24 cellular contexts compared by ENCODE assay signal in genomic region chr12:128982933-128983332, GRCh38.
"Had no signal": no experiment of that assay in that cellular context is flagged by ENCODE, and none has a peak within 500 bp of the region (broad histone marks: within the 10 kb centered on the region; RNA-seq: fewer than 3 reads in every experiment).

No MANE protein-coding gene starts in this region.

- FAIRE-seq: endometrium, islet of Langerhans, pancreas, small intestine had no signal

- H3K4me1 ChIP-seq: esophagus squamous epithelium, heart right ventricle, left lung, pancreas, right lobe of liver, suprapubic skin, transverse colon, upper lobe of right lung, uterus had no signal

- H3K36me3 Mint-ChIP-seq: natural killer cell had no signal

- H3K27ac Mint-ChIP-seq: effector memory CD8-positive, alpha-beta T cell; natural killer cell; stimulated activated naive CD8-positive, alpha-beta T cell treated with anti-CD3 and anti-CD28 coated beads, Interleukin-15, amount 100 ng/mL, for 72 hours had no signal

- H3K36me3 ChIP-seq: esophagus squamous epithelium, pancreas, right lobe of liver, suprapubic skin, transverse colon, upper lobe of right lung, uterus had no signal

- H3K27ac ChIP-seq: esophagus squamous epithelium, heart right ventricle, left lung, pancreas, right lobe of liver, suprapubic skin, transverse colon, upper lobe of right lung, uterus had no signal

- H3K4me1 Mint-ChIP-seq: natural killer cell; stimulated activated naive CD8-positive, alpha-beta T cell treated with anti-CD3 and anti-CD28 coated beads, Interleukin-15, amount 100 ng/mL, for 72 hours had no signal

- ATAC-seq: effector memory CD8-positive, alpha-beta T cell; heart right ventricle; left cardiac atrium; left lung; natural killer cell; pancreas; right lobe of liver; stimulated activated naive CD8-positive, alpha-beta T cell treated with anti-CD3 and anti-CD28 coated beads, Interleukin-15, amount 100 ng/mL, for 72 hours; upper lobe of right lung had no signal

- H3K27me3 ChIP-seq: right lobe of liver, uterus had no signal

- H3K4me3 Mint-ChIP-seq: effector memory CD8-positive, alpha-beta T cell; natural killer cell; stimulated activated naive CD8-positive, alpha-beta T cell treated with anti-CD3 and anti-CD28 coated beads, Interleukin-15, amount 100 ng/mL, for 72 hours had no signal

- H3K9me3 ChIP-seq: esophagus squamous epithelium, heart right ventricle, left lung, pancreas, right lobe of liver, suprapubic skin, transverse colon, upper lobe of right lung, uterus had no signal

- H3K4me3 ChIP-seq: esophagus squamous epithelium, heart right ventricle, left lung, pancreas, right lobe of liver, suprapubic skin, transverse colon, upper lobe of right lung, uterus had no signal

- DNase-seq: cortex of kidney; effector memory CD8-positive, alpha-beta T cell; erythroblast; esophagus squamous epithelium; glutamatergic neuron; heart right ventricle; hippocampal formation; left cardiac atrium; left lung; mesendoderm; natural killer cell; pancreas; right lobe of liver; small intestine; stimulated activated CD4-positive, alpha-beta T cell treated with anti-CD3 and anti-CD28 coated beads, Interleukin-15, amount 100 ng/mL, for 24 hours; stimulated activated CD4-positive, alpha-beta T cell treated with anti-CD3 and anti-CD28 coated beads, Interleukin-2, amount 100 ng/mL, for 48 hours; stimulated activated naive CD4-positive, alpha-beta T cell; stimulated activated naive CD8-positive, alpha-beta T cell treated with anti-CD3 and anti-CD28 coated beads, Interleukin-15, amount 100 ng/mL, for 72 hours; transverse colon; upper lobe of right lung; uterus had no signal

- H3K9me3 Mint-ChIP-seq: effector memory CD8-positive, alpha-beta T cell; natural killer cell; stimulated activated naive CD8-positive, alpha-beta T cell treated with anti-CD3 and anti-CD28 coated beads, Interleukin-15, amount 100 ng/mL, for 72 hours had no signal
